16 cellular contexts compared by ENCODE assay signal in genomic region chr6:129966125-129966524, GRCh38. TPM values are rescaled to one million over a fixed set of nuclear protein-coding genes. Genes with fewer than 3 reads are reported as not detected.
DNase-seq lines count a peak whose midpoint lies in the region; ATAC-seq and TF ChIP-seq lines count a peak whose summit lies in the region.
"Had no signal": no experiment of that assay in that cellular context is flagged by ENCODE, and none has a peak within 500 bp of the region (broad histone marks: within the 10 kb centered on the region; RNA-seq: fewer than 3 reads in every experiment).

No MANE protein-coding gene starts in this region.

- H3K27ac Mint-ChIP-seq in progenitor cell of endocrine pancreas, result peak overlapping the region; percentile 78
- H3K27ac Mint-ChIP-seq: CD14-positive monocyte; CD8-positive, alpha-beta T cell had no signal

- no peaks in the 10 kb centered on the region for H3K4me1 Mint-ChIP-seq in progenitor cell of endocrine pancreas (ENCODE audit: low read depth)
- H3K4me1 Mint-ChIP-seq: CD14-positive monocyte had no signal

- peaks cover 3% of the 10 kb centered on the region for H3K27me3 Mint-ChIP-seq in progenitor cell of endocrine pancreas

- DNase-seq in EH (ENCODE audit: low read depth), result peak; percentile 61
- DNase-seq in M059J (ENCODE audit: low read depth), result peak; percentile 31
- DNase-seq in fibroblast of peridontal ligament (ENCODE audit: extremely low read depth), result peak; percentile 31
- no peak for DNase-seq in progenitor cell of endocrine pancreas (ENCODE audit: low spot score, unreplicated experiment)
- no peak for DNase-seq in NCI-H748 (lab: John Stamatoyannopoulos, UW; ENCODE audit: unreplicated experiment)
- DNase-seq in OCI-M2 (lab: John Stamatoyannopoulos, UW; ENCODE audit: unreplicated experiment), result no peak
- no peak for DNase-seq in HT-29 (ENCODE audit: low spot score)
- DNase-seq: CD8-positive, alpha-beta T cell; COR-L47; DMS153; DMS79 treated with DMSO at 0.1 percent for 48 hours; GF-D8; KBM-7 had no signal

- no peak overlapping the region for H3K4me3 Mint-ChIP-seq in progenitor cell of endocrine pancreas (ENCODE audit: low read depth)
- H3K4me3 Mint-ChIP-seq: CD14-positive monocyte; CD8-positive, alpha-beta T cell had no signal

- no peak for TF ChIP-seq CTCF in progenitor cell of endocrine pancreas (IDR thresholded peaks at IDR 0.05; ENCODE audit: unreplicated experiment)

- H3K9me3 Mint-ChIP-seq in progenitor cell of endocrine pancreas (ENCODE audit: low read depth), result peaks cover 3% of the 10 kb centered on the region

- H3K36me3 Mint-ChIP-seq in progenitor cell of endocrine pancreas (ENCODE audit: insufficient read depth), result no peaks in the 10 kb centered on the region
- H3K36me3 Mint-ChIP-seq: CD14-positive monocyte; CD8-positive, alpha-beta T cell had no signal

- ATAC-seq in GM18867 (IDR thresholded peaks at IDR 0.05; ENCODE audit: unreplicated experiment), result no peak
- ATAC-seq: CD8-positive, alpha-beta T cell; HCT116 had no signal

RNA-seq across cellular contexts. Expression of gene L3MBTL3, which starts 52.3 kb away (rescaled TPM):
- total RNA-seq in M059J (2014; rRNA removed; shearing (Covaris generic)), result 6.5 and 9.4 TPM in 2 replicates
- total RNA-seq in progenitor cell of endocrine pancreas, result 30.3 and 35.5 TPM in 2 replicates
- total RNA-seq in HT-29 (2014; rRNA removed; shearing (Covaris generic)), result 1.3 and 1.4 TPM in 2 replicates

Comparison
In these comparisons a context has a peak if more than half of its experiments do, and no peak if none do; other contexts are left out.
1. DNase-seq: peak in EH (single experiment), M059J (single experiment) and fibroblast of peridontal ligament (single experiment); none in progenitor cell of endocrine pancreas (single experiment), NCI-H748 (single experiment), OCI-M2 (single experiment) and HT-29 (single experiment).